In genomic region chr14:103704708-103705107, GRCh38 we compare ENCODE assay signal across 20 cellular contexts. TPM values are rescaled to one million over a fixed set of nuclear protein-coding genes. Genes with fewer than 3 reads are reported as not detected.
DNase-seq lines count a peak whose midpoint lies in the region; ATAC-seq and TF ChIP-seq lines count a peak whose summit lies in the region.
"Had no signal": no experiment of that assay in that cellular context is flagged by ENCODE, and none has a peak within 500 bp of the region (broad histone marks: within the 10 kb centered on the region; RNA-seq: fewer than 3 reads in every experiment).

No MANE protein-coding gene starts in this region.

- TF ChIP-seq EP300 in suprapubic skin (IDR thresholded peaks at IDR 0.05): no peak

- H3K36me3 ChIP-seq in left lung (peaks cover 0 to 91% of the 10 kb centered on the region in 2 donors), suprapubic skin (peaks cover 65% of the 10 kb centered on the region)

- H3K4me1 ChIP-seq in left lung: peaks cover 7 to 33% of the 10 kb centered on the region in 2 donors
- H3K4me1 ChIP-seq in suprapubic skin: peaks cover 41% of the 10 kb centered on the region

- H3K27ac Mint-ChIP-seq in activated T-cell treated with anti-CD3 and anti-CD28 coated beads, Interleukin-2, amount 50 U/mL, for 72 hours: peak overlapping the region; percentile 40
- H3K27ac Mint-ChIP-seq in dendritic cell treated with granulocyte-macrophage colony-stimulating factor and Interleukin-4, amounts not matched to agents 40 ng/mL and 50 ng/mL, for 4 days: peak overlapping the region; percentile 19
- no peak overlapping the region for H3K27ac Mint-ChIP-seq in activated CD4-positive, alpha-beta T cell treated with anti-CD3 and anti-CD28 coated beads, Interleukin-2, amount 10 ng/mL, durations not matched to agents 7 days and 5 days
- H3K27ac Mint-ChIP-seq: CD4-positive, alpha-beta T cell had no signal

- H3K27me3 Mint-ChIP-seq in activated T-cell treated with anti-CD3 and anti-CD28 coated beads, Interleukin-2, amount 50 U/mL, for 72 hours (ENCODE audit: low read depth): no peaks in the 10 kb centered on the region
- H3K27me3 Mint-ChIP-seq in activated T-cell treated with anti-CD3 and anti-CD28 coated beads, Interleukin-2, amount 50 U/mL, for 4 hours (ENCODE audit: low read depth): no peaks in the 10 kb centered on the region
- H3K27me3 Mint-ChIP-seq in dendritic cell treated with granulocyte-macrophage colony-stimulating factor and Interleukin-4, amounts not matched to agents 40 ng/mL and 50 ng/mL, for 4 days: no peaks in the 10 kb centered on the region
- H3K27me3 Mint-ChIP-seq in activated CD4-positive, alpha-beta T cell treated with anti-CD3 and anti-CD28 coated beads, Interleukin-2, amount 10 ng/mL, durations not matched to agents 7 days and 5 days: no peaks in the 10 kb centered on the region
- H3K27me3 Mint-ChIP-seq: CD4-positive, alpha-beta T cell; IgD-negative memory B cell had no signal

- ATAC-seq in activated T-cell treated with anti-CD3 and anti-CD28 coated beads, Interleukin-2, amount 50 U/mL, for 72 hours (replicated peaks in 1 of 2): no peak
- no peak for ATAC-seq in activated T-cell treated with anti-CD3 and anti-CD28 coated beads, Interleukin-2, amount 50 U/mL, for 4 hours
- ATAC-seq in left lung: no peak
- ATAC-seq: mucosa of descending colon had no signal

- H3K27me3 ChIP-seq in left lung (no peaks in the 10 kb centered on the region), suprapubic skin (no peaks in the 10 kb centered on the region)
- H3K27me3 ChIP-seq: ascending aorta, tibial artery had no signal

- CTCF ChIA-PET in activated CD4-positive, alpha-beta T cell treated with anti-CD3 and anti-CD28 coated beads, Interleukin-2, amount 10 ng/mL, durations not matched to agents 7 days and 5 days (lab: Charles Lee): interaction anchor here (1.6 kb wide), 1 partner anchor 12 kb away, joined by 6 read pairs; no protein-coding TSS in a partner anchor

- peak overlapping the region; percentile 48 to 51 for H3K27ac ChIP-seq in left lung
- peak overlapping the region; percentile 7 for H3K27ac ChIP-seq in suprapubic skin
- H3K27ac ChIP-seq: ascending aorta, tibial artery had no signal

- H3K36me3 Mint-ChIP-seq in activated T-cell treated with anti-CD3 and anti-CD28 coated beads, Interleukin-2, amount 50 U/mL, for 72 hours (ENCODE audit: insufficient read depth in 2 of 2): peaks cover 0 to 7% of the 10 kb centered on the region in 2 donors
- H3K36me3 Mint-ChIP-seq in activated T-cell treated with anti-CD3 and anti-CD28 coated beads, Interleukin-2, amount 50 U/mL, for 4 hours (ENCODE audit: insufficient read depth): peaks cover 13% of the 10 kb centered on the region
- H3K36me3 Mint-ChIP-seq in dendritic cell treated with granulocyte-macrophage colony-stimulating factor and Interleukin-4, amounts not matched to agents 40 ng/mL and 50 ng/mL, for 4 days (ENCODE audit: low read depth): peaks cover 100% of the 10 kb centered on the region
- H3K36me3 Mint-ChIP-seq in activated CD4-positive, alpha-beta T cell treated with anti-CD3 and anti-CD28 coated beads, Interleukin-2, amount 10 ng/mL, durations not matched to agents 7 days and 5 days (ENCODE audit: low read depth): peaks cover 14% of the 10 kb centered on the region

- no peak for TF ChIP-seq POLR2A in suprapubic skin (IDR thresholded peaks at IDR 0.05)

- intact Hi-C loops in dendritic cell treated with granulocyte-macrophage colony-stimulating factor and Interleukin-4, amounts not matched to agents 40 ng/mL and 50 ng/mL, for 4 days (cut with micrococcal nuclease): no loop called here
- intact Hi-C loops in left lung (cut with DNase I): no loop called here

- H3K4me3 ChIP-seq in left lung: no peak overlapping the region
- no peak overlapping the region for H3K4me3 ChIP-seq in suprapubic skin
- H3K4me3 ChIP-seq: ascending aorta, mucosa of descending colon, tibial artery had no signal

- DNase-seq in activated T-cell treated with anti-CD3 and anti-CD28 coated beads, Interleukin-2, amount 50 U/mL, for 72 hours: no peak
- DNase-seq in activated T-cell treated with anti-CD3 and anti-CD28 coated beads, Interleukin-2, amount 50 U/mL, for 4 hours: no peak
- DNase-seq in left lung (peak in 1 of 2 donors; percentile 67), suprapubic skin (ENCODE audit: low spot score in 2 of 2) (no peak), NCI-H1436 (lab: John Stamatoyannopoulos, UW) (no peak)
- no peak for DNase-seq in activated CD4-positive, CD25-positive, alpha-beta regulatory T cell (lab: John Stamatoyannopoulos, UW)
- DNase-seq in activated CD4-positive, alpha-beta T cell treated with anti-CD3 and anti-CD28 coated beads, Interleukin-2, amount 10 ng/mL, durations not matched to agents 7 days and 5 days: no peak
- DNase-seq: activated effector memory CD4-positive, alpha-beta T cell treated with Interleukin-2 at 50 U/mL for 16 hours; CD4-positive, alpha-beta T cell; DMS79 treated with DMSO at 0.1 percent for 48 hours; erythroblast; NCI-H524 treated with DMSO at 0.1 percent for 48 hours; SK-N-SH; stimulated activated CD4-positive, alpha-beta T cell treated with anti-CD3 and anti-CD28 coated beads, Interleukin-4, amount 100 ng/mL, for 24 hours; stimulated activated CD8-positive, alpha-beta memory T cell treated with anti-CD3 and anti-CD28 coated beads, Interleukin-4, amount 100 ng/mL, for 48 hours had no signal

- no peak overlapping the region for H3K4me3 Mint-ChIP-seq in activated T-cell treated with anti-CD3 and anti-CD28 coated beads, Interleukin-2, amount 50 U/mL, for 72 hours
- H3K4me3 Mint-ChIP-seq in activated T-cell treated with anti-CD3 and anti-CD28 coated beads, Interleukin-2, amount 50 U/mL, for 4 hours: no peak overlapping the region
- H3K4me3 Mint-ChIP-seq in dendritic cell treated with granulocyte-macrophage colony-stimulating factor and Interleukin-4, amounts not matched to agents 40 ng/mL and 50 ng/mL, for 4 days: no peak overlapping the region
- no peak overlapping the region for H3K4me3 Mint-ChIP-seq in activated CD4-positive, alpha-beta T cell treated with anti-CD3 and anti-CD28 coated beads, Interleukin-2, amount 10 ng/mL, durations not matched to agents 7 days and 5 days
- H3K4me3 Mint-ChIP-seq: CD4-positive, alpha-beta T cell; IgD-negative memory B cell had no signal

- no peak for TF ChIP-seq CTCF in left lung (IDR thresholded peaks at IDR 0.05)
- TF ChIP-seq CTCF in suprapubic skin (IDR thresholded peaks at IDR 0.05): no peak

- POLR2A ChIA-PET in activated CD4-positive, alpha-beta T cell treated with anti-CD3 and anti-CD28 coated beads, Interleukin-2, amount 10 ng/mL, durations not matched to agents 7 days and 5 days (lab: Charles Lee): no interaction called here

- H3K9me3 Mint-ChIP-seq in activated T-cell treated with anti-CD3 and anti-CD28 coated beads, Interleukin-2, amount 50 U/mL, for 72 hours: no peaks in the 10 kb centered on the region
- H3K9me3 Mint-ChIP-seq in activated T-cell treated with anti-CD3 and anti-CD28 coated beads, Interleukin-2, amount 50 U/mL, for 4 hours: no peaks in the 10 kb centered on the region
- no peaks in the 10 kb centered on the region for H3K9me3 Mint-ChIP-seq in dendritic cell treated with granulocyte-macrophage colony-stimulating factor and Interleukin-4, amounts not matched to agents 40 ng/mL and 50 ng/mL, for 4 days
- no peaks in the 10 kb centered on the region for H3K9me3 Mint-ChIP-seq in activated CD4-positive, alpha-beta T cell treated with anti-CD3 and anti-CD28 coated beads, Interleukin-2, amount 10 ng/mL, durations not matched to agents 7 days and 5 days
- H3K9me3 Mint-ChIP-seq: CD4-positive, alpha-beta T cell; IgD-negative memory B cell had no signal

- H3K4me1 Mint-ChIP-seq in activated T-cell treated with anti-CD3 and anti-CD28 coated beads, Interleukin-2, amount 50 U/mL, for 72 hours (ENCODE audit: low read depth): peaks cover 6% of the 10 kb centered on the region
- H3K4me1 Mint-ChIP-seq in activated T-cell treated with anti-CD3 and anti-CD28 coated beads, Interleukin-2, amount 50 U/mL, for 4 hours (ENCODE audit: low read depth): no peaks in the 10 kb centered on the region
- peaks cover 42% of the 10 kb centered on the region for H3K4me1 Mint-ChIP-seq in dendritic cell treated with granulocyte-macrophage colony-stimulating factor and Interleukin-4, amounts not matched to agents 40 ng/mL and 50 ng/mL, for 4 days (ENCODE audit: low read depth)
- peaks cover 11% of the 10 kb centered on the region for H3K4me1 Mint-ChIP-seq in activated CD4-positive, alpha-beta T cell treated with anti-CD3 and anti-CD28 coated beads, Interleukin-2, amount 10 ng/mL, durations not matched to agents 7 days and 5 days

- WGBS in suprapubic skin: 83% methylated on average over 13 of the region's 13 CpGs

- H3K9me3 ChIP-seq in left lung (no peaks in the 10 kb centered on the region), suprapubic skin (no peaks in the 10 kb centered on the region)
- H3K9me3 ChIP-seq: ascending aorta, mucosa of descending colon, SK-N-SH, tibial artery had no signal

RNA-seq across cellular contexts. Expression of gene XRCC3, which starts 10.5 kb away (rescaled TPM):
- total RNA-seq in activated T-cell treated with anti-CD3 and anti-CD28 coated beads, Interleukin-2, amount 50 U/mL, for 72 hours: 10 to 100 TPM; 31.5 to 47.4 TPM
- total RNA-seq in activated T-cell treated with anti-CD3 and anti-CD28 coated beads, Interleukin-2, amount 50 U/mL, for 4 hours: 10 to 100 TPM; 60.6 to 74.0 (median 69.5) TPM
- total RNA-seq in left lung (10 to 100 TPM in 1 of 2 donors, 1 to 10 TPM in 1; 9.2 to 10.7 TPM), suprapubic skin (10 to 100 TPM in 3 of 4 donors, 1 to 10 TPM in 1; 7.5 to 20.5 (median 19.5) TPM)
- 10 to 100 TPM; 36.4 to 37.4 TPM for total RNA-seq in activated CD4-positive, alpha-beta T cell treated with anti-CD3 and anti-CD28 coated beads, Interleukin-2, amount 10 ng/mL, durations not matched to agents 7 days and 5 days

RNA-seq across cellular contexts. Expression of gene ZFYVE21, which starts 10.9 kb away (rescaled TPM):
- 10 to 100 TPM; 11.6 to 15.7 TPM for total RNA-seq in activated T-cell treated with anti-CD3 and anti-CD28 coated beads, Interleukin-2, amount 50 U/mL, for 72 hours
- total RNA-seq in activated T-cell treated with anti-CD3 and anti-CD28 coated beads, Interleukin-2, amount 50 U/mL, for 4 hours: 10 to 100 TPM; 13.6 to 19.1 (median 13.7) TPM
- total RNA-seq in left lung (10 to 100 TPM; 42.8 to 57.4 TPM), suprapubic skin (100 to 1,000 TPM; 168 to 190 (median 177) TPM)
- 10 to 100 TPM; 16.9 to 17.2 TPM for total RNA-seq in activated CD4-positive, alpha-beta T cell treated with anti-CD3 and anti-CD28 coated beads, Interleukin-2, amount 10 ng/mL, durations not matched to agents 7 days and 5 days
